ENCODE assay signal across 28 cellular contexts in genomic region chr11:123622576-123622975, GRCh38. TPM values are rescaled to one million over a fixed set of nuclear protein-coding genes. Genes with fewer than 3 reads are reported as not detected.
A peak's percentile ranks its signal among the peaks of the same experiment; 100 is the strongest.
DNase-seq lines count a peak whose midpoint lies in the region; TF ChIP-seq lines count a peak whose summit lies in the region.
"Had no signal": no experiment of that assay in that cellular context is flagged by ENCODE, and none has a peak within 500 bp of the region (broad histone marks: within the 10 kb centered on the region; RNA-seq: fewer than 3 reads in every experiment).

No MANE protein-coding gene starts in this region.

- no peaks in the 10 kb centered on the region for H3F3A ChIP-seq in neural progenitor cell (ENCODE audit: low read depth)

- no peak overlapping the region for H3K9ac ChIP-seq in neural progenitor cell
- H3K9ac ChIP-seq: BLaER1; BLaER1 treated with 17β-estradiol and CSF1 and Interleukin-3, amounts not matched to agents 10 nM and 100 nM had no signal

- no peak overlapping the region for H3K27ac Mint-ChIP-seq in neural progenitor cell
- H3K27ac Mint-ChIP-seq: B cell; CD4-positive, alpha-beta memory T cell; CD4-positive, alpha-beta T cell; CD4-positive, CD25-positive, alpha-beta regulatory T cell; CD8-positive, alpha-beta T cell had no signal

- no peaks in the 10 kb centered on the region for H3K9me3 Mint-ChIP-seq in neural progenitor cell
- H3K9me3 Mint-ChIP-seq: CD14-positive monocyte; CD4-positive, alpha-beta memory T cell; CD4-positive, alpha-beta T cell; CD4-positive, CD25-positive, alpha-beta regulatory T cell; CD8-positive, alpha-beta memory T cell; CD8-positive, alpha-beta T cell had no signal

- no peaks in the 10 kb centered on the region for H3K27me3 Mint-ChIP-seq in neural progenitor cell (ENCODE audit: insufficient read depth, low read depth)
- H3K27me3 Mint-ChIP-seq: B cell; CD4-positive, alpha-beta memory T cell; CD4-positive, alpha-beta T cell; CD4-positive, CD25-positive, alpha-beta regulatory T cell; CD8-positive, alpha-beta memory T cell had no signal

- H3K36me3 Mint-ChIP-seq in neural progenitor cell: peaks cover 22% of the 10 kb centered on the region

- H2AFZ ChIP-seq in neural progenitor cell (replicated peaks): no peak overlapping the region

- no peak overlapping the region for H3K4me2 ChIP-seq in neural progenitor cell
- H3K4me2 ChIP-seq: A549; BLaER1; BLaER1 treated with 17β-estradiol and CSF1 and Interleukin-3, amounts not matched to agents 10 nM and 100 nM had no signal

- no peaks in the 10 kb centered on the region for H3K79me2 ChIP-seq in neural progenitor cell (ENCODE audit: low read depth)

- H3K4me3 ChIP-seq in neural progenitor cell: no peak overlapping the region
- H3K4me3 ChIP-seq: A549; BLaER1; BLaER1 treated with 17β-estradiol and CSF1 and Interleukin-3, amounts not matched to agents 10 nM and 100 nM had no signal

- H3K4me1 ChIP-seq in neural progenitor cell: no peaks in the 10 kb centered on the region
- H3K4me1 ChIP-seq: BE2C; BLaER1; BLaER1 treated with 17β-estradiol and CSF1 and Interleukin-3, amounts not matched to agents 10 nM and 100 nM; Caco-2 had no signal

- H4K20me1 ChIP-seq in neural progenitor cell (ENCODE audit: low read depth): no peaks in the 10 kb centered on the region
- H4K20me1 ChIP-seq: BLaER1; BLaER1 treated with 17β-estradiol and CSF1 and Interleukin-3, amounts not matched to agents 10 nM and 100 nM had no signal

- no peaks in the 10 kb centered on the region for H3K27me3 ChIP-seq in neural progenitor cell
- H3K27me3 ChIP-seq: BE2C; BLaER1; BLaER1 treated with 17β-estradiol and CSF1 and Interleukin-3, amounts not matched to agents 10 nM and 100 nM had no signal

- H3K4me1 Mint-ChIP-seq in neural progenitor cell: no peaks in the 10 kb centered on the region
- H3K4me1 Mint-ChIP-seq: B cell; CD14-positive monocyte; CD4-positive, alpha-beta memory T cell; CD4-positive, CD25-positive, alpha-beta regulatory T cell; CD8-positive, alpha-beta memory T cell had no signal

- no peak for TF ChIP-seq CTCF in neural progenitor cell (IDR thresholded peaks at IDR 0.05)

- no peak for DNase-seq in neural progenitor cell (ENCODE audit: low spot score)
- DNase-seq in NCI-H2081 (lab: John Stamatoyannopoulos, UW): no peak
- DNase-seq: 8988T; ACHN; AML-193; BE2C; Caco-2; Calu3; CD4-positive, alpha-beta memory T cell; CD4-positive, alpha-beta T cell; CD4-positive, CD25-positive, alpha-beta regulatory T cell; CD8-positive, alpha-beta memory T cell; CD8-positive, alpha-beta T cell; COR-L47; DMS 273 treated with DMSO at 0.1 percent for 48 hours; DMS153; DMS53; DMS79; DMS79 treated with DMSO at 0.1 percent for 48 hours; DND-41; EL had no signal

- H3K27ac ChIP-seq in neural progenitor cell: peak overlapping the region; percentile 5
- H3K27ac ChIP-seq: 22Rv1; A549; BLaER1; BLaER1 treated with 17β-estradiol and CSF1 and Interleukin-3, amounts not matched to agents 10 nM and 100 nM; C4-2B had no signal

- no peaks in the 10 kb centered on the region for H3K9me3 ChIP-seq in neural progenitor cell (ENCODE audit: low read depth)
- H3K9me3 ChIP-seq: A549; BE2C; BLaER1; BLaER1 treated with 17β-estradiol and CSF1 and Interleukin-3, amounts not matched to agents 10 nM and 100 nM; Caco-2 had no signal

- no peaks in the 10 kb centered on the region for H3K36me3 ChIP-seq in neural progenitor cell

- no peak overlapping the region for H3K4me3 Mint-ChIP-seq in neural progenitor cell
- H3K4me3 Mint-ChIP-seq: B cell; CD14-positive monocyte; CD4-positive, alpha-beta memory T cell; CD4-positive, alpha-beta T cell; CD4-positive, CD25-positive, alpha-beta regulatory T cell; CD8-positive, alpha-beta memory T cell; CD8-positive, alpha-beta T cell had no signal

RNA-seq across cellular contexts. Expression of gene SCN3B, which starts 31.8 kb away (rescaled TPM):
- total RNA-seq in neural progenitor cell (ENCODE audit: low replicate concordance): 0.12 TPM in 1 of 2 replicates, not detected in the other
- total RNA-seq: B cell; CD4-positive, alpha-beta memory T cell; CD4-positive, alpha-beta T cell; CD4-positive, CD25-positive, alpha-beta regulatory T cell; CD8-positive, alpha-beta memory T cell; CD8-positive, alpha-beta T cell had no signal
